1 cellular context compared by ENCODE assay signal in the genomic region with DNA sequence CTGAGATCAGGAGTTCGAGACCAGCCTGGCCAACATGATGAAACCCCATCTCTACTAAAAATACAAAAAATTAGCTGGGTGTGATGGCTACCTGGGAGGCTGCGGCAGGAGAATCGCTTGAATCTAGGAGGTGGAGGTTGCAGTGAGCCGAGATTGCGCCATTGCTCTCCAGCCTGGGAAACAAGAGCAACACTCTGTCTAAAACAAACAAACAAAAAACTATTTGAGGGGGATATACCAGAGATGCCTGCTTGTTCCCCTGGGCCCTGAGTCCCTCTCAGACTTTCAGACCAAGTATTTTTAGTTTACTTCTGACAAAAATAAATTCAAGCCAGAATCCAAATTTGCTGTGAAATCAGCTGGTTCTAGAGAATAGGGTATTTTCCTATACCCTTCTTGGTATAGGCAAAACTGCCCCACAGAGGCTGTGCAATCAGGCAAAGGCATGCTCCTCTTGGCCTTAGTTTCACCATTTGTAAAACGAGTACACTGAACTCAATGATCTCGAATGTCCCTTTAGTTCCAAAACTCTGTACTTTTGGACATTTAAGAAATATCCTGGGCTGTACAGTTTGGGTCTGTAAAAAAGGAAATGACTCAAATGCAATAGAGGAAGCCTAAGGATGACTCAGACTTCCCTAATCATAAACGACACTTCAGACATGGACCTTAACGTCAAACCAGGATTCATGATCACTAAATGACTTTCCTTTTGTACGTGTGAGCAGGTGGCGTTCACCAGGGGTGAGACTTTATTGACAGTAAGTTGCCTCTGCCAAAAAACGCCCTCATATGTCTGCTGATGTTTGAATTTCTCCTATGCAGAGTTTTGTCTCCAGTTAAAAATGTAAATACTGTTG.
TF ChIP-seq lines count a peak whose summit lies in the region.

No MANE protein-coding gene starts in this region.

TF ChIP-seq in liver, 16 proteins besides CTCF, POLR2A, EP300 and RAD21 (continued from another document):
- TF ChIP-seq, protein P1, sequence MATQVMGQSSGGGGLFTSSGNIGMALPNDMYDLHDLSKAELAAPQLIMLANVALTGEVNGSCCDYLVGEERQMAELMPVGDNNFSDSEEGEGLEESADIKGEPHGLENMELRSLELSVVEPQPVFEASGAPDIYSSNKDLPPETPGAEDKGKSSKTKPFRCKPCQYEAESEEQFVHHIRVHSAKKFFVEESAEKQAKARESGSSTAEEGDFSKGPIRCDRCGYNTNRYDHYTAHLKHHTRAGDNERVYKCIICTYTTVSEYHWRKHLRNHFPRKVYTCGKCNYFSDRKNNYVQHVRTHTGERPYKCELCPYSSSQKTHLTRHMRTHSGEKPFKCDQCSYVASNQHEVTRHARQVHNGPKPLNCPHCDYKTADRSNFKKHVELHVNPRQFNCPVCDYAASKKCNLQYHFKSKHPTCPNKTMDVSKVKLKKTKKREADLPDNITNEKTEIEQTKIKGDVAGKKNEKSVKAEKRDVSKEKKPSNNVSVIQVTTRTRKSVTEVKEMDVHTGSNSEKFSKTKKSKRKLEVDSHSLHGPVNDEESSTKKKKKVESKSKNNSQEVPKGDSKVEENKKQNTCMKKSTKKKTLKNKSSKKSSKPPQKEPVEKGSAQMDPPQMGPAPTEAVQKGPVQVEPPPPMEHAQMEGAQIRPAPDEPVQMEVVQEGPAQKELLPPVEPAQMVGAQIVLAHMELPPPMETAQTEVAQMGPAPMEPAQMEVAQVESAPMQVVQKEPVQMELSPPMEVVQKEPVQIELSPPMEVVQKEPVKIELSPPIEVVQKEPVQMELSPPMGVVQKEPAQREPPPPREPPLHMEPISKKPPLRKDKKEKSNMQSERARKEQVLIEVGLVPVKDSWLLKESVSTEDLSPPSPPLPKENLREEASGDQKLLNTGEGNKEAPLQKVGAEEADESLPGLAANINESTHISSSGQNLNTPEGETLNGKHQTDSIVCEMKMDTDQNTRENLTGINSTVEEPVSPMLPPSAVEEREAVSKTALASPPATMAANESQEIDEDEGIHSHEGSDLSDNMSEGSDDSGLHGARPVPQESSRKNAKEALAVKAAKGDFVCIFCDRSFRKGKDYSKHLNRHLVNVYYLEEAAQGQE (IDR thresholded peaks at IDR 0.05): peak; percentile 22
- TF ChIP-seq RXRA (IDR thresholded peaks at IDR 0.05) (peak; percentile 71 to 80), TAF1 (conservative IDR thresholded peaks at IDR 0.05) (no peak), YY1 (IDR thresholded peaks at IDR 0.05) (peak; percentile 57)
